In genomic region chr12:66074561-66074960, GRCh38 we compare ENCODE assay signal across 14 cellular contexts.
"Had no signal": no experiment of that assay in that cellular context is flagged by ENCODE, and none has a peak within 500 bp of the region (broad histone marks: within the 10 kb centered on the region; RNA-seq: fewer than 3 reads in every experiment).

No MANE protein-coding gene starts in this region.

- H3K9me3 Mint-ChIP-seq: activated CD4-positive, alpha-beta T cell treated with anti-CD3 and anti-CD28 coated beads, Interleukin-2, amount 10 ng/mL, durations not matched to agents 7 days and 5 days; activated T-cell treated with anti-CD3 and anti-CD28 coated beads, Interleukin-2, amount 50 U/mL, for 72 hours; nephron had no signal

- H3K4me3 Mint-ChIP-seq: activated CD4-positive, alpha-beta T cell treated with anti-CD3 and anti-CD28 coated beads, Interleukin-2, amount 10 ng/mL, durations not matched to agents 7 days and 5 days; activated naive CD8-positive, alpha-beta T cell; activated T-cell treated with anti-CD3 and anti-CD28 coated beads, Interleukin-2, amount 50 U/mL, for 72 hours; nephron had no signal

- H3K4me3 ChIP-seq: stomach, testis, upper lobe of left lung had no signal

- H3K36me3 Mint-ChIP-seq: activated naive CD8-positive, alpha-beta T cell had no signal

- H3K36me3 ChIP-seq: stomach, upper lobe of left lung had no signal

- H3K9me3 ChIP-seq: stomach, testis, upper lobe of left lung had no signal

- H3K27ac ChIP-seq: stomach, testis, upper lobe of left lung had no signal

- ATAC-seq: activated T-cell treated with anti-CD3 and anti-CD28 coated beads, Interleukin-2, amount 50 U/mL, for 72 hours had no signal

- H3K4me1 ChIP-seq: stomach, testis, upper lobe of left lung had no signal

- H3K4me1 Mint-ChIP-seq: activated CD4-positive, alpha-beta T cell treated with anti-CD3 and anti-CD28 coated beads, Interleukin-2, amount 10 ng/mL, durations not matched to agents 7 days and 5 days had no signal

- H3K27me3 ChIP-seq: testis, upper lobe of left lung had no signal

- H3K27ac Mint-ChIP-seq: activated CD4-positive, alpha-beta T cell treated with anti-CD3 and anti-CD28 coated beads, Interleukin-2, amount 10 ng/mL, durations not matched to agents 7 days and 5 days; activated naive CD8-positive, alpha-beta T cell; activated T-cell treated with anti-CD3 and anti-CD28 coated beads, Interleukin-2, amount 50 U/mL, for 72 hours; nephron had no signal

- DNase-seq: activated CD4-positive, alpha-beta T cell treated with anti-CD3 and anti-CD28 coated beads, Interleukin-2, amount 10 ng/mL, durations not matched to agents 7 days and 5 days; activated CD4-positive, CD25-positive, alpha-beta regulatory T cell; activated CD8-positive, alpha-beta memory T cell treated with anti-CD3 and anti-CD28 coated beads, Interleukin-2, amount 50 U/mL, for 48 hours; activated gamma-delta T cell; activated T-cell treated with anti-CD3 and anti-CD28 coated beads, Interleukin-2, amount 50 U/mL, for 72 hours; erythroblast; foreskin melanocyte; stimulated activated CD4-positive, alpha-beta T cell treated with anti-CD3 and anti-CD28 coated beads, Interleukin-12 subunit alpha, Interleukin-12 subunit beta, amount 100 ng/mL, for 4 hours; stimulated activated CD4-positive, alpha-beta T cell treated with anti-CD3 and anti-CD28 coated beads, Interleukin-2, amount 100 ng/mL, for 24 hours; stomach; testis; upper lobe of left lung had no signal
